In genomic region chr16:7436306-7436705, GRCh38 we compare ENCODE assay signal across 31 cellular contexts.
"Had no signal": no experiment of that assay in that cellular context is flagged by ENCODE, and none has a peak within 500 bp of the region (broad histone marks: within the 10 kb centered on the region; RNA-seq: fewer than 3 reads in every experiment).

No MANE protein-coding gene starts in this region.

- FAIRE-seq: endometrium, endothelial cell of umbilical vein had no signal

- H3K4me3 ChIP-seq: adrenal gland, body of pancreas, cardiac muscle cell, colonic mucosa, esophagus muscularis mucosa, gastroesophageal sphincter had no signal

- H3K9me3 ChIP-seq: adrenal gland, body of pancreas, colonic mucosa, esophagus muscularis mucosa, gastroesophageal sphincter had no signal

- H3K27ac ChIP-seq: adrenal gland, body of pancreas, cardiac muscle cell, colonic mucosa, esophagus muscularis mucosa, gastroesophageal sphincter, WERI-Rb-1 had no signal

- DNase-seq: activated B cell treated with CpG ODN at 0.5 μM for 24 hours; activated CD4-positive, alpha-beta T cell treated with anti-CD3 and anti-CD28 coated beads for 48 hours; activated CD4-positive, alpha-beta T cell treated with anti-CD3 and anti-CD28 coated beads, Interleukin-2, amount 50 U/mL, for 1 hour; activated CD4-positive, alpha-beta T cell treated with anti-CD3 and anti-CD28 coated beads, Interleukin-2, amount 50 U/mL, for 48 hours; activated CD8-positive, alpha-beta memory T cell treated with anti-CD3 and anti-CD28 coated beads for 24 hours; activated CD8-positive, alpha-beta T cell treated with anti-CD3 and anti-CD28 coated beads for 36 hours; activated effector memory CD4-positive, alpha-beta T cell treated with anti-CD3 and anti-CD28 coated beads, Interleukin-2, amount 50 U/mL, for 16 hours; activated naive CD4-positive, alpha-beta T cell treated with anti-CD3 and anti-CD28 coated beads for 36 hours; activated naive CD8-positive, alpha-beta T cell treated with anti-CD3 and anti-CD28 coated beads for 36 hours; activated naive CD8-positive, alpha-beta T cell treated with anti-CD3 and anti-CD28 coated beads, Interleukin-2, amount 50 U/mL, for 24 hours; activated T-cell treated with anti-CD3 and anti-CD28 coated beads, Interleukin-2, amount 50 U/mL, for 1 hour; activated T-cell treated with anti-CD3 and anti-CD28 coated beads, Interleukin-2, amount 50 U/mL, for 48 hours; adrenal gland; amygdala; aorta; body of pancreas; central memory CD4-positive, alpha-beta T cell; cerebellar nuclear complex; colonic mucosa; effector CD8-positive, alpha-beta T cell; foreskin melanocyte; T-helper 1 cell; T-helper 17 cell; T1000; WERI-Rb-1 had no signal

- H3K27me3 ChIP-seq: adrenal gland, body of pancreas, cardiac muscle cell, colonic mucosa, gastroesophageal sphincter had no signal

- H3K4me1 ChIP-seq: adrenal gland, body of pancreas, colonic mucosa, esophagus muscularis mucosa, gastroesophageal sphincter had no signal

- H3K36me3 ChIP-seq: adrenal gland, cardiac muscle cell, colonic mucosa, esophagus muscularis mucosa, gastroesophageal sphincter, WERI-Rb-1 had no signal

- ATAC-seq: activated CD4-positive, CD25-positive, alpha-beta regulatory T cell treated with anti-CD3 and anti-CD28 coated beads, Interleukin-2, amount 50 U/mL, for 24 hours; activated CD8-positive, alpha-beta T cell treated with anti-CD3 and anti-CD28 coated beads for 36 hours; activated naive CD8-positive, alpha-beta T cell treated with anti-CD3 and anti-CD28 coated beads, Interleukin-2, amount 50 U/mL, for 24 hours; body of pancreas; gastroesophageal sphincter; T-helper 17 cell had no signal
